ENCODE assay signal across 14 cellular contexts in genomic region chr7:98755138-98755898, GRCh38.
DNase-seq lines count a peak whose midpoint lies in the region; ATAC-seq and TF ChIP-seq lines count a peak whose summit lies in the region.
"Had no signal": no experiment of that assay in that cellular context is flagged by ENCODE, and none has a peak within 500 bp of the region (broad histone marks: within the 10 kb centered on the region; RNA-seq: fewer than 3 reads in every experiment).

No MANE protein-coding gene starts in this region.

- no peak for TF ChIP-seq POLR2A in heart left ventricle (IDR thresholded peaks at IDR 0.05)

- TF ChIP-seq CTCF in right atrium auricular region (IDR thresholded peaks at IDR 0.05): peak in 1 of 2 donors; percentile 54
- TF ChIP-seq CTCF in heart left ventricle (IDR thresholded peaks at IDR 0.05): peak in 11 of 12 donors; percentile 20 to 50 (median 32)

- intact Hi-C loops in Right ventricle myocardium superior (cut with DNase I): loop anchor here (5.0 kb wide), 1 partner anchor 82 kb away; no protein-coding TSS in a partner anchor
- intact Hi-C loops in heart left ventricle (cut with DNase I): loop anchor here in 8 of 10 donors (1.0 to 5.0 kb wide), 6 partner anchors 82 to 87 kb away; no protein-coding TSS in a partner anchor
- intact Hi-C loops in aorta (cut with DNase I): loop anchor here (2.0 to 10.0 kb wide), 4 partner anchors 72 to 323 kb away; no protein-coding TSS in a partner anchor

- WGBS in heart left ventricle, 4 donors: 45 to 58% (median 49%) methylated on average over 5 to 10 of the region's 10 CpGs
- 28 to 57% methylated on average over 10 of the region's 10 CpGs for WGBS in aorta, 2 donors

- H3K4me3 ChIP-seq in right atrium auricular region (no peak overlapping the region), heart left ventricle (no peak overlapping the region), aorta (ENCODE audit: low read length in 2 of 2) (no peak overlapping the region)
- H3K4me3 ChIP-seq: right lobe of liver had no signal

- H3K4me1 ChIP-seq in right atrium auricular region: no peaks in the 10 kb centered on the region
- no peaks in the 10 kb centered on the region for H3K4me1 ChIP-seq in heart left ventricle
- H3K4me1 ChIP-seq in aorta (ENCODE audit: control insufficient read depth in 1 of 2, insufficient read depth in 2 of 2, low read length in 2 of 2): no peaks in the 10 kb centered on the region
- H3K4me1 ChIP-seq: right lobe of liver had no signal

- H3K27me3 ChIP-seq in right atrium auricular region: no peaks in the 10 kb centered on the region
- peaks cover 0 to 6% (median 0%) of the 10 kb centered on the region in 9 donors for H3K27me3 ChIP-seq in heart left ventricle
- H3K27me3 ChIP-seq in aorta (ENCODE audit: control insufficient read depth in 1 of 2, insufficient read depth in 2 of 2, low read length in 1 of 2): no peaks in the 10 kb centered on the region
- H3K27me3 ChIP-seq: right lobe of liver had no signal

- no peaks in the 10 kb centered on the region for H3K36me3 ChIP-seq in right atrium auricular region
- no peaks in the 10 kb centered on the region for H3K36me3 ChIP-seq in heart left ventricle
- H3K36me3 ChIP-seq in aorta (ENCODE audit: control insufficient read depth in 1 of 2, insufficient read depth in 2 of 2, low read length in 1 of 2): no peaks in the 10 kb centered on the region
- H3K36me3 ChIP-seq: right lobe of liver had no signal

- H3K9me3 ChIP-seq in right atrium auricular region (no peaks in the 10 kb centered on the region), heart left ventricle (no peaks in the 10 kb centered on the region), aorta (ENCODE audit: control insufficient read depth, low read length) (no peaks in the 10 kb centered on the region)
- H3K9me3 ChIP-seq: right lobe of liver had no signal

- no peak overlapping the region for H3K27ac ChIP-seq in right atrium auricular region
- no peak overlapping the region for H3K27ac ChIP-seq in heart left ventricle
- H3K27ac ChIP-seq in aorta (ENCODE audit: low read depth in 1 of 2, low read length in 2 of 2): peak overlapping the region in 1 of 2 donors; percentile 75
- H3K27ac ChIP-seq: right lobe of liver had no signal

- peak; percentile 87 for ATAC-seq in Right ventricle myocardium superior (ENCODE audit: poor library complexity)
- peak; percentile 63 to 87 (median 80) for ATAC-seq in heart left ventricle
- ATAC-seq in aorta (ENCODE audit: low FRiP score): peak; percentile 54
- ATAC-seq in HG02623 (IDR thresholded peaks at IDR 0.05; ENCODE audit: unreplicated experiment): no peak
- ATAC-seq: left lobe of liver had no signal

- DNase-seq in Right ventricle myocardium superior (no peak), right atrium auricular region (ENCODE audit: low spot score) (no peak), NCI-H1092 treated with DMSO at 0.1 percent for 48 hours (lab: John Stamatoyannopoulos, UW) (peak; percentile 64), heart left ventricle (peak in 3 of 5 donors; percentile 12 to 54 (median 22)), aorta (peak; percentile 53 to 82), HUDEP-2 (lab: John Stamatoyannopoulos, UW; ENCODE audit: unreplicated experiment in 76 of 76) (no peak), activated gamma-delta T cell (lab: John Stamatoyannopoulos, UW) (no peak)
- DNase-seq: activated naive CD4-positive, alpha-beta T cell; NCI-H2171; right lobe of liver; stimulated activated CD4-positive, alpha-beta T cell treated with anti-CD3 and anti-CD28 coated beads, Interleukin-4, amount 100 ng/mL, for 4 hours; T1000 had no signal

Comparison
In these comparisons a context has a peak if more than half of its experiments do, and no peak if none do; other contexts are left out.
1. DNase-seq: peak in NCI-H1092 treated with DMSO at 0.1 percent for 48 hours (single experiment), heart left ventricle (3 of 5) and aorta (2 of 2); none in Right ventricle myocardium superior (single experiment), right atrium auricular region (single experiment), HUDEP-2 (0 of 76) and activated gamma-delta T cell (single experiment).